Comparison of ENCODE assay signal across 22 cellular contexts in the genomic region with DNA sequence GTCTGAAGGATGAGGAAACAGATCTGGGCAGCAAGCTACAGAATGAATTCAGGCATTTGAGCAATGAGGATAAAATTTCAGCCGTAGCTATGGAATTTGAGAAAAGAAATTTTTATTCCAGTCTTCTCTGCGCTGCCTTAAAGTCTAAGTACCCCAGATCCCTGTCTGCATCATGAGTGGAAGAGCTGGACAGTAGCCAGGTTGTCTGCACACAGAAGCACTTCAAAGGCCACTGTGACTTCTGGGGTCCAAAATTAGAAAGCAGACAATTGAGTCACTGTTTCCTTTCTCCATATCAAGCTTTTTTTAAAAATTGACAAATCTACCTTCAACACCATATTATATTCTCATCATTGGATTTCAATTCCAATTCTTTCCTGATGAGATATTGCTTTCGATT.
"Had no signal": no experiment of that assay in that cellular context is flagged by ENCODE, and none has a peak within 500 bp of the region (broad histone marks: within the 10 kb centered on the region; RNA-seq: fewer than 3 reads in every experiment).

No MANE protein-coding gene starts in this region.

- H3K4me3 ChIP-seq: body of pancreas, left lung, transverse colon had no signal

- H3K27me3 ChIP-seq: body of pancreas, foreskin keratinocyte, left lung, transverse colon had no signal

- H3K36me3 ChIP-seq: left lung, transverse colon, WERI-Rb-1 had no signal

- DNase-seq: activated CD4-positive, alpha-beta T cell treated with anti-CD3 and anti-CD28 coated beads, Interleukin-2, amount 10 ng/mL, durations not matched to agents 7 days and 5 days; activated CD4-positive, CD25-positive, alpha-beta regulatory T cell treated with anti-CD3 and anti-CD28 coated beads, Interleukin-2, amount 50 U/mL, for 72 hours; activated CD8-positive, alpha-beta memory T cell treated with anti-CD3 and anti-CD28 coated beads, Interleukin-2, amount 10 ng/mL, durations not matched to agents 7 days and 5 days; activated CD8-positive, alpha-beta T cell treated with anti-CD3 and anti-CD28 coated beads for 36 hours; activated gamma-delta T cell; activated naive CD4-positive, alpha-beta T cell treated with anti-CD3 and anti-CD28 coated beads, Interleukin-2, amount 50 U/mL, for 16 hours; activated naive CD8-positive, alpha-beta T cell treated with anti-CD3 and anti-CD28 coated beads, Interleukin-2, amount 50 U/mL, for 24 hours; activated T-cell treated with anti-CD3 and anti-CD28 coated beads for 4 hours; body of pancreas; effector CD4-positive, alpha-beta T cell; erythroblast; foreskin keratinocyte; immature natural killer cell; left lung; mammary epithelial cell; retina; stimulated activated CD4-positive, alpha-beta T cell treated with anti-CD3 and anti-CD28 coated beads, Interleukin-2, amount 100 ng/mL, for 48 hours; stimulated activated CD8-positive, alpha-beta memory T cell treated with anti-CD3 and anti-CD28 coated beads, Interleukin-4, amount 100 ng/mL, for 48 hours; stimulated activated naive B cell treated with anti-CD40 and anti-IgM and Interleukin-4, amounts not matched to agents 10 μg/mL and 1 μg/mL and 100 μg/mL, for 72 hours; transverse colon; WERI-Rb-1 had no signal

- H3K4me1 ChIP-seq: body of pancreas, foreskin keratinocyte, left lung, transverse colon had no signal

- H3K9me3 ChIP-seq: body of pancreas, left lung, transverse colon had no signal

- ATAC-seq: activated CD8-positive, alpha-beta memory T cell treated with anti-CD3 and anti-CD28 coated beads, Interleukin-2, amount 10 ng/mL, durations not matched to agents 7 days and 5 days; activated CD8-positive, alpha-beta T cell treated with anti-CD3 and anti-CD28 coated beads for 36 hours; activated naive CD8-positive, alpha-beta T cell treated with anti-CD3 and anti-CD28 coated beads, Interleukin-2, amount 50 U/mL, for 24 hours; body of pancreas; foreskin keratinocyte; left lung; natural killer cell treated with Interleukin-12 subunit alpha and Interleukin-12 subunit beta and Interleukin-15 and Interleukin-18, amount 100 ng/mL, for 72 hours; stimulated activated naive B cell treated with anti-CD40 and anti-IgM and Interleukin-4, amounts not matched to agents 10 μg/mL and 1 μg/mL and 100 μg/mL, for 72 hours had no signal

- H3K27ac ChIP-seq: body of pancreas, foreskin keratinocyte, left lung, transverse colon, WERI-Rb-1 had no signal
